Comparison of ENCODE assay signal across 15 cellular contexts in genomic region chr5:140673187-140673976, GRCh38. TPM values are rescaled to one million over a fixed set of nuclear protein-coding genes. Genes with fewer than 3 reads are reported as not detected.
DNase-seq lines count a peak whose midpoint lies in the region; ATAC-seq, FAIRE-seq and TF ChIP-seq lines count a peak whose summit lies in the region.
"Had no signal": no experiment of that assay in that cellular context is flagged by ENCODE, and none has a peak within 500 bp of the region (broad histone marks: within the 10 kb centered on the region; RNA-seq: fewer than 3 reads in every experiment).

Gene DND1, minus strand, starts transcription at chr5:140673576. Its CDS starts 34 bp downstream, at chr5:140673542.

- H3K4me3 ChIP-seq in astrocyte (ENCODE audit: insufficient read depth, low read depth, low read length) = no peak within 1 kb of the TSS
- H3K4me3 ChIP-seq in mesenchymal stem cell (ENCODE audit: insufficient read depth in 1 of 2, low read depth in 1 of 2, low read length in 2 of 2) = no peak within 1 kb of the TSS
- no peak within 1 kb of the TSS for H3K4me3 ChIP-seq in aorta (ENCODE audit: low read length in 2 of 2)
- H3K4me3 ChIP-seq: pancreas had no signal

- H3K9ac ChIP-seq in astrocyte (ENCODE audit: low read length) (no peak within 1 kb of the TSS), mesenchymal stem cell (ENCODE audit: low read length) (no peak within 1 kb of the TSS)

- H3K4me3 Mint-ChIP-seq in astrocyte (ENCODE audit: unreplicated experiment) = no peak within 1 kb of the TSS
- H3K4me3 Mint-ChIP-seq: activated T-cell treated with anti-CD3 and anti-CD28 coated beads, Interleukin-2, amount 50 U/mL, for 72 hours; mesothelial cell of epicardium had no signal

- intact Hi-C loops in left ventricle myocardium superior (cut with micrococcal nuclease) = no loop called here
- intact Hi-C loops in Right ventricle myocardium inferior (cut with DNase I) = no loop called here
- intact Hi-C loops in aorta (cut with DNase I) = no loop called here

- H3K79me1 ChIP-seq in mesenchymal stem cell (replicated peaks; ENCODE audit: low read length, poor library complexity, severe bottlenecking) = peaks cover 24% of the 10 kb centered on the region

- DNase-seq in left ventricle myocardium superior (no peak), Right ventricle myocardium inferior (ENCODE audit: missing footprints) (no peak), astrocyte (ENCODE audit: low read depth) (no peak), mesenchymal stem cell (no peak), aorta (no peak), Kasumi-1 (lab: John Stamatoyannopoulos, UW) (no peak)
- DNase-seq: activated CD4-positive, alpha-beta T cell treated with anti-CD3 and anti-CD28 coated beads for 4 hours; DMS153; NCI-H510A; stimulated activated CD4-positive, alpha-beta T cell treated with anti-CD3 and anti-CD28 coated beads, Interleukin-12 subunit alpha, Interleukin-12 subunit beta, amount 100 ng/mL, for 4 hours had no signal

- H3K9me3 Mint-ChIP-seq in astrocyte (ENCODE audit: unreplicated experiment) = no peaks in the 10 kb centered on the region
- H3K9me3 Mint-ChIP-seq: activated T-cell treated with anti-CD3 and anti-CD28 coated beads, Interleukin-2, amount 50 U/mL, for 72 hours; mesothelial cell of epicardium had no signal

- H3K36me3 Mint-ChIP-seq in astrocyte (ENCODE audit: low read depth, unreplicated experiment) = peaks cover 32% of the 10 kb centered on the region

- H4K20me1 ChIP-seq in astrocyte (ENCODE audit: insufficient read depth, low read length) = peaks cover 28% of the 10 kb centered on the region

- H3K4me1 Mint-ChIP-seq in astrocyte (ENCODE audit: low read depth, unreplicated experiment) = no peaks in the 10 kb centered on the region
- H3K4me1 Mint-ChIP-seq: mesothelial cell of epicardium had no signal

- H4K8ac ChIP-seq in mesenchymal stem cell (ENCODE audit: low read length) = no peak within 1 kb of the TSS

- no peak within 1 kb of the TSS for H3K18ac ChIP-seq in mesenchymal stem cell (ENCODE audit: low read depth in 1 of 2, low read length in 2 of 2)

- no peak for TF ChIP-seq CTCF in astrocyte (IDR thresholded peaks at IDR 0.05; ENCODE audit: insufficient read depth, low read depth, low read length)

- H2AFZ ChIP-seq in astrocyte (ENCODE audit: low read depth, low read length) (no peak within 1 kb of the TSS), mesenchymal stem cell (ENCODE audit: low read depth, low read length) (no peak within 1 kb of the TSS)

- no peaks in the 10 kb centered on the region for H3K9me3 ChIP-seq in astrocyte (ENCODE audit: insufficient read depth, low read depth, low read length)
- H3K9me3 ChIP-seq in mesenchymal stem cell (ENCODE audit: control insufficient read depth, low read length) = no peaks in the 10 kb centered on the region
- H3K9me3 ChIP-seq in aorta (ENCODE audit: control insufficient read depth, low read length) = no peaks in the 10 kb centered on the region
- H3K9me3 ChIP-seq: pancreas had no signal

- H3K36me3 ChIP-seq in astrocyte (ENCODE audit: insufficient read depth, low read length) (peaks cover 47% of the 10 kb centered on the region), mesenchymal stem cell (ENCODE audit: control insufficient read depth in 1 of 2, insufficient read depth in 2 of 2, low read depth in 1 of 2, low read length in 2 of 2) (peaks cover 80 to 87% of the 10 kb centered on the region in 2 experiments), aorta (ENCODE audit: control insufficient read depth in 1 of 2, insufficient read depth in 2 of 2, low read length in 1 of 2) (peaks cover 0 to 16% of the 10 kb centered on the region in 2 donors)

- no peak within 1 kb of the TSS for H2AK5ac ChIP-seq in mesenchymal stem cell (ENCODE audit: low read length, severe bottlenecking)

- no peak within 1 kb of the TSS for H3K27ac Mint-ChIP-seq in astrocyte (ENCODE audit: unreplicated experiment)
- H3K27ac Mint-ChIP-seq: mesothelial cell of epicardium had no signal

- H3K4me1 ChIP-seq in astrocyte (ENCODE audit: insufficient read depth, low read length) (no peaks in the 10 kb centered on the region), mesenchymal stem cell (ENCODE audit: control insufficient read depth, insufficient read depth, low read depth, low read length) (no peaks in the 10 kb centered on the region), aorta (ENCODE audit: control insufficient read depth in 1 of 2, insufficient read depth in 2 of 2, low read length in 2 of 2) (no peaks in the 10 kb centered on the region)
- H3K4me1 ChIP-seq: pancreas had no signal

- H3K4me2 ChIP-seq in astrocyte (ENCODE audit: low read length) = peak within 1 kb of the TSS; percentile 5
- no peak within 1 kb of the TSS for H3K4me2 ChIP-seq in mesenchymal stem cell (ENCODE audit: low read length, poor library complexity, severe bottlenecking)

- no peak within 1 kb of the TSS for H2BK120ac ChIP-seq in mesenchymal stem cell (ENCODE audit: low read depth, low read length)

- peak; percentile 16 for ATAC-seq in left ventricle myocardium superior
- ATAC-seq in Right ventricle myocardium inferior = no peak
- peak; percentile 4 for ATAC-seq in aorta (ENCODE audit: low FRiP score)
- ATAC-seq in GM19023 (IDR thresholded peaks at IDR 0.05; ENCODE audit: unreplicated experiment) = no peak
- ATAC-seq in GM18858 (IDR thresholded peaks at IDR 0.05; ENCODE audit: unreplicated experiment) = no peak

- 95% methylated on average over 41 of the region's 45 CpGs for WGBS in mesenchymal stem cell
- 81% methylated on average over 32 to 45 of the region's 45 CpGs for WGBS in aorta, 2 donors

- no peak within 1 kb of the TSS for H2BK15ac ChIP-seq in mesenchymal stem cell (ENCODE audit: low read depth, poor library complexity, severe bottlenecking)

- H3K23ac ChIP-seq in mesenchymal stem cell (ENCODE audit: low read length in 2 of 2) = no peak within 1 kb of the TSS

- H2BK5ac ChIP-seq in mesenchymal stem cell (ENCODE audit: low read depth, low read length, poor library complexity, severe bottlenecking) = no peak within 1 kb of the TSS

- no peaks in the 10 kb centered on the region for H3K27me3 ChIP-seq in astrocyte (ENCODE audit: insufficient read depth, low read length)
- no peaks in the 10 kb centered on the region for H3K27me3 ChIP-seq in mesenchymal stem cell (ENCODE audit: control insufficient read depth in 1 of 2, insufficient read depth in 1 of 2, low read length in 2 of 2)
- H3K27me3 ChIP-seq in aorta (ENCODE audit: control insufficient read depth in 1 of 2, insufficient read depth in 2 of 2, low read length in 1 of 2) = no peaks in the 10 kb centered on the region
- H3K27me3 ChIP-seq: pancreas had no signal

- FAIRE-seq in astrocyte (lab: Jason Lieb, UNC) = no peak
- FAIRE-seq: pancreas had no signal

- no peak within 1 kb of the TSS for H3K27ac ChIP-seq in astrocyte (ENCODE audit: low read depth, low read length)
- no peak within 1 kb of the TSS for H3K27ac ChIP-seq in mesenchymal stem cell (ENCODE audit: low read length, poor library complexity, severe bottlenecking)
- H3K27ac ChIP-seq in aorta (ENCODE audit: low read depth in 1 of 2, low read length in 2 of 2) = no peak within 1 kb of the TSS
- H3K27ac ChIP-seq: pancreas had no signal

- no peak within 1 kb of the TSS for H3K4ac ChIP-seq in mesenchymal stem cell (ENCODE audit: low read depth in 1 of 2, low read length in 2 of 2)

- H3K14ac ChIP-seq in mesenchymal stem cell (ENCODE audit: low read length in 2 of 2) = no peak within 1 kb of the TSS

- H4K91ac ChIP-seq in mesenchymal stem cell (ENCODE audit: low read length) = peak within 1 kb of the TSS; percentile 56

- peaks cover 11% of the 10 kb centered on the region for H3K79me2 ChIP-seq in astrocyte (ENCODE audit: insufficient read depth, low read length)

- H3K27me3 Mint-ChIP-seq in astrocyte (ENCODE audit: low read depth, unreplicated experiment) = no peaks in the 10 kb centered on the region

- peak within 1 kb of the TSS in 1 of 2 experiments; percentile 24 for H2BK12ac ChIP-seq in mesenchymal stem cell (ENCODE audit: low read length in 2 of 2)

RNA-seq across cellular contexts. Expression of gene DND1, which starts in this region (rescaled TPM):
- total RNA-seq in left ventricle myocardium superior = 0.67 TPM
- total RNA-seq in Right ventricle myocardium inferior = 0.24 TPM
- total RNA-seq in astrocyte = 1.4 and 1.7 TPM in 2 replicates
- polyA plus RNA-seq in mesenchymal stem cell (2013, experiment 1 of 2) = 0.48 TPM
- 0.34 TPM for polyA plus RNA-seq in mesenchymal stem cell (2013, experiment 2 of 2)
- total RNA-seq in aorta = 1 to 10 TPM in 1 of 2 donors, under 1 TPM in 1; 0.84 to 1.3 TPM
- 1 to 10 TPM in 1 of 2 donors, not detected in 1; 2.1 TPM for polyA plus RNA-seq in aorta

Comparison
In these comparisons a context has a peak if more than half of its experiments do, and no peak if none do; other contexts are left out.
1. Peak in ATAC-seq in left ventricle myocardium superior; RNA of the gene not detected or under 1 TPM.